In the genomic region with DNA sequence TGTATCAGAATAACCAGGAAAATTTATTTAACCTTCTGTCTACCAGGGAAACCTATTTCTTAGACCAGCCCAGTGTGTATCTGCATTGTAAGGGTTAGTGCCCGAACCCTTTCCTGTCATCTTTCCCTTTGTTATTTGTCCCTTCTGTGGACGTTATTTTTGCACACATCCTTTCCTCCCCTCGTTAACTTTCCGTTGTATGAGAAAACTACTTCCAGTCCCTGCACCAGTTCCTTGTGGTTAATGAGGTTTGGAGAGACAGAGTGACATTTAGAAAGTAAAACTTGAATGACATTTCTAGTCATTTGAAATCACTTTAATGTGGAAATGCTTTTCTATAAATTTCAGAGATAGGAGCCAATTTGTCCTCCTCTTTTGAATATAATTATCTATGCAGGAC, we compare ENCODE assay signal across 15 cellular contexts. TPM values are rescaled to one million over a fixed set of nuclear protein-coding genes. Genes with fewer than 3 reads are reported as not detected.
DNase-seq lines count a peak whose midpoint lies in the region; ATAC-seq and TF ChIP-seq lines count a peak whose summit lies in the region.
"Had no signal": no experiment of that assay in that cellular context is flagged by ENCODE, and none has a peak within 500 bp of the region (broad histone marks: within the 10 kb centered on the region; RNA-seq: fewer than 3 reads in every experiment).

No MANE protein-coding gene starts in this region.

- H3K4me1 Mint-ChIP-seq in CD4-positive, alpha-beta T cell (ENCODE audit: low read depth), result peaks cover 37% of the 10 kb centered on the region
- peaks cover 36% of the 10 kb centered on the region for H3K4me1 Mint-ChIP-seq in activated naive CD8-positive, alpha-beta T cell treated with anti-CD3 and anti-CD28 coated beads for 36 hours

- no peak for DNase-seq in CD4-positive, alpha-beta T cell
- DNase-seq in NB4 (ENCODE audit: low read depth), result peak; percentile 92
- no peak for DNase-seq in activated naive CD8-positive, alpha-beta T cell treated with anti-CD3 and anti-CD28 coated beads for 36 hours
- no peak for DNase-seq in NCI-H2227 treated with DMSO at 0.1 percent for 48 hours (lab: John Stamatoyannopoulos, UW)
- no peak for DNase-seq in G401 (ENCODE audit: low spot score)
- no peak for DNase-seq in Karpas-422
- DNase-seq: activated CD8-positive, alpha-beta memory T cell treated with anti-CD3 and anti-CD28 coated beads, Interleukin-2, amount 50 U/mL, for 4 hours; anterior cingulate cortex; lower lobe of right lung; NCI-H187; NCI-H510A treated with DMSO at 0.1 percent for 48 hours had no signal

- H3K27me3 Mint-ChIP-seq in CD4-positive, alpha-beta T cell, result no peaks in the 10 kb centered on the region
- no peaks in the 10 kb centered on the region for H3K27me3 Mint-ChIP-seq in activated naive CD8-positive, alpha-beta T cell treated with anti-CD3 and anti-CD28 coated beads for 36 hours
- H3K27me3 Mint-ChIP-seq: progenitor cell of endocrine pancreas had no signal

- no peak overlapping the region for H3K9ac ChIP-seq in Karpas-422 (ENCODE audit: low read length)
- H3K9ac ChIP-seq: KMS-11 had no signal

- H3K36me3 Mint-ChIP-seq in CD4-positive, alpha-beta T cell (ENCODE audit: low read depth), result no peaks in the 10 kb centered on the region
- peaks cover 16% of the 10 kb centered on the region for H3K36me3 Mint-ChIP-seq in activated naive CD8-positive, alpha-beta T cell treated with anti-CD3 and anti-CD28 coated beads for 36 hours

- no peak for ATAC-seq in CD4-positive, alpha-beta T cell (ENCODE audit: poor library complexity)
- no peak for ATAC-seq in GM21786 (IDR thresholded peaks at IDR 0.05; ENCODE audit: unreplicated experiment)
- ATAC-seq: lower lobe of right lung had no signal

- H3K27ac Mint-ChIP-seq in CD4-positive, alpha-beta T cell, result no peak overlapping the region
- peak overlapping the region; percentile 75 for H3K27ac Mint-ChIP-seq in activated naive CD8-positive, alpha-beta T cell treated with anti-CD3 and anti-CD28 coated beads for 36 hours
- H3K27ac Mint-ChIP-seq: progenitor cell of endocrine pancreas had no signal

- H3K9me3 Mint-ChIP-seq in CD4-positive, alpha-beta T cell, result peaks cover 3% of the 10 kb centered on the region
- peaks cover 10% of the 10 kb centered on the region for H3K9me3 Mint-ChIP-seq in activated naive CD8-positive, alpha-beta T cell treated with anti-CD3 and anti-CD28 coated beads for 36 hours

- no peak for TF ChIP-seq CTCF in CD4-positive, alpha-beta T cell (IDR thresholded peaks at IDR 0.05)
- no peak for TF ChIP-seq CTCF in NB4 (IDR thresholded peaks at IDR 0.05; ENCODE audit: low read depth, low read length)

- H4K20me1 ChIP-seq in Karpas-422 (ENCODE audit: insufficient read depth, low read depth, low read length), result no peaks in the 10 kb centered on the region

- no peaks in the 10 kb centered on the region for H3K36me3 ChIP-seq in ACC112 (ENCODE audit: insufficient read depth, low read length)
- no peaks in the 10 kb centered on the region for H3K36me3 ChIP-seq in Karpas-422 (ENCODE audit: insufficient read depth, low read length)
- H3K36me3 ChIP-seq: lower lobe of right lung had no signal

- no peak overlapping the region for H3K27ac ChIP-seq in ACC112 (ENCODE audit: low read depth, low read length)
- no peak overlapping the region for H3K27ac ChIP-seq in CD4-positive, alpha-beta T cell (ENCODE audit: low read depth, low read length)
- H3K27ac ChIP-seq in Karpas-422 (ENCODE audit: low read length), result no peak overlapping the region
- H3K27ac ChIP-seq: KMS-11, lower lobe of right lung had no signal

- no peak overlapping the region for H3K4me2 ChIP-seq in Karpas-422 (ENCODE audit: low read depth, low read length, poor library complexity, severe bottlenecking)
- H3K4me2 ChIP-seq: KMS-11 had no signal

- no peak for TF ChIP-seq POLR2A in NB4 (IDR thresholded peaks at IDR 0.05; ENCODE audit: extremely low read depth, insufficient read length)

- intact Hi-C loops in CD4-positive, alpha-beta T cell (cut with DNase I, micrococcal nuclease), result no loop called here

- H3K4me3 ChIP-seq in ACC112 (ENCODE audit: low read depth, low read length) (no peak overlapping the region), NB4 (ENCODE audit: low read depth, low read length) (peak overlapping the region; percentile 35), Karpas-422 (ENCODE audit: low read length) (no peak overlapping the region)
- H3K4me3 ChIP-seq: lower lobe of right lung had no signal

- POLR2A ChIA-PET in CD4-positive, alpha-beta T cell (lab: Charles Lee), result interaction anchor here (0.6 to 1.1 kb wide), 2 partner anchors 115 to 185 kb away, joined by 3 to 6 read pairs; no protein-coding TSS in a partner anchor

- peak overlapping the region; percentile 31 for H3K4me3 Mint-ChIP-seq in CD4-positive, alpha-beta T cell
- H3K4me3 Mint-ChIP-seq in activated naive CD8-positive, alpha-beta T cell treated with anti-CD3 and anti-CD28 coated beads for 36 hours, result peak overlapping the region; percentile 40

- H3K79me2 ChIP-seq in ACC112 (ENCODE audit: control insufficient read depth, insufficient read depth, low read length, unreplicated experiment) (no peaks in the 10 kb centered on the region), Karpas-422 (ENCODE audit: low read length) (no peaks in the 10 kb centered on the region)

- H3K9me3 ChIP-seq in CD4-positive, alpha-beta T cell (ENCODE audit: control insufficient read depth, low read length), result peaks cover 5% of the 10 kb centered on the region
- no peaks in the 10 kb centered on the region for H3K9me3 ChIP-seq in Karpas-422 (ENCODE audit: low read length)
- H3K9me3 ChIP-seq: lower lobe of right lung had no signal

- in situ Hi-C loops in G401 (cut with HindIII; ENCODE audit: low sequenced_read_pairs), result no loop called here

- H3K4me1 ChIP-seq in ACC112 (ENCODE audit: control insufficient read depth, insufficient read depth, low read length, unreplicated experiment), result no peaks in the 10 kb centered on the region
- no peaks in the 10 kb centered on the region for H3K4me1 ChIP-seq in Karpas-422 (ENCODE audit: low read length)

- 0 out of 2 replicates have a peak, but pooled peaks cover 2% of the 10 kb centered on the region for H3K9me2 ChIP-seq in Karpas-422 (replicated peaks; ENCODE audit: insufficient read depth, low read length)

- H3K27me3 ChIP-seq in ACC112 (ENCODE audit: insufficient read depth, low read length) (no peaks in the 10 kb centered on the region), Karpas-422 (ENCODE audit: low read length) (no peaks in the 10 kb centered on the region)
- H3K27me3 ChIP-seq in CD4-positive, alpha-beta T cell (ENCODE audit: control insufficient read depth, insufficient read depth, low read length), result no peaks in the 10 kb centered on the region

- peak overlapping the region; percentile 46 for H2AFZ ChIP-seq in ACC112 (ENCODE audit: low read length, unreplicated experiment)
- H2AFZ ChIP-seq in Karpas-422 (ENCODE audit: low read length), result no peak overlapping the region

- CTCF ChIA-PET in CD4-positive, alpha-beta T cell (lab: Charles Lee), result interaction anchor here (1.1 kb wide), 1 partner anchor 29 kb away, joined by 5 read pairs; no protein-coding TSS in a partner anchor

RNA-seq across cellular contexts. Expression of a gene that starts 4.3 kb away (rescaled TPM):
- total RNA-seq in CD4-positive, alpha-beta T cell, result not detected
- total RNA-seq in activated naive CD8-positive, alpha-beta T cell treated with anti-CD3 and anti-CD28 coated beads for 36 hours, result 1 to 10 TPM in 1 of 2 experiments, under 1 TPM in 1; 0.62 to 1.2 TPM
- not detected in 2 replicates for total RNA-seq in G401 (2014; rRNA removed; shearing (Covaris generic))
- 0.51 TPM in 1 of 2 replicates, not detected in the other for total RNA-seq in Karpas-422 (2014; rRNA removed; shearing (Covaris generic); ENCODE audit: low replicate concordance)
- total RNA-seq: lower lobe of right lung, progenitor cell of endocrine pancreas had no signal

RNA-seq across cellular contexts. Expression of a gene that starts 50.6 kb away (rescaled TPM):
- 1 to 10 TPM; 5.9 to 6.5 TPM for total RNA-seq in CD4-positive, alpha-beta T cell
- total RNA-seq in activated naive CD8-positive, alpha-beta T cell treated with anti-CD3 and anti-CD28 coated beads for 36 hours, result 1 to 10 TPM; 5.2 to 5.3 TPM
- not detected in 2 replicates for total RNA-seq in G401 (2014; rRNA removed; shearing (Covaris generic))
- 0.83 and 2.9 TPM in 2 replicates for total RNA-seq in Karpas-422 (2014; rRNA removed; shearing (Covaris generic); ENCODE audit: low replicate concordance)

RNA-seq across cellular contexts. Expression of a gene that starts 59.6 kb away (rescaled TPM):
- total RNA-seq in CD4-positive, alpha-beta T cell, result not detected
- under 1 TPM in 1 of 2 experiments, not detected in 1; 0.10 TPM for total RNA-seq in activated naive CD8-positive, alpha-beta T cell treated with anti-CD3 and anti-CD28 coated beads for 36 hours
- total RNA-seq in G401 (2014; rRNA removed; shearing (Covaris generic)), result not detected in 2 replicates
- total RNA-seq in Karpas-422 (2014; rRNA removed; shearing (Covaris generic); ENCODE audit: low replicate concordance), result not detected in 2 replicates
- total RNA-seq: lower lobe of right lung, progenitor cell of endocrine pancreas had no signal
